ENCODE assay signal across 22 cellular contexts in the genomic region with DNA sequence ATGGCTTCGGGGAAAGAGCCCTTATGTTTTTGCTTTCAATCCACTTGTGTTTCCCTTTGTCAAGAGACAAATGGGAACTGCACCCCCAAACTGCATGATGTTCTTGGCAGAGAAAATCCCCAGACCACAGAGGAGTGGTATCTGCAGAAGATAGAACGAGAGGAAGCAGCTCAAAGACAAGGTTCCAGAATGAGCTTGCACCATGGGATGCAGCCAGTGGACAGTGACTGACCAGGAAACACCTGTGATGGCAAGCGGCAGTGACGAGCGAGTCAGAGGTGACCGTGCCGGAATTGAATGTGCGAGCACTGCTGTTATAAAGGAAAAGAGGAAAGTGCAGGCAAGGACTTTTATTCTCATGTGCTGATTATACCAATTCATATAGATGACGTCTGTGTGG.
"Had no signal": no experiment of that assay in that cellular context is flagged by ENCODE, and none has a peak within 500 bp of the region (broad histone marks: within the 10 kb centered on the region; RNA-seq: fewer than 3 reads in every experiment).

No MANE protein-coding gene starts in this region.

- H3K4me3 ChIP-seq: mucosa of descending colon, right lobe of liver, transverse colon had no signal

- H3K27ac ChIP-seq: right lobe of liver, transverse colon, VCaP had no signal

- H3K36me3 ChIP-seq: right lobe of liver, transverse colon had no signal

- H3K4me3 Mint-ChIP-seq: activated CD4-positive, alpha-beta T cell treated with anti-CD3 and anti-CD28 coated beads, Interleukin-2, amount 10 ng/mL, durations not matched to agents 24 days and 14 days; activated CD8-positive, alpha-beta memory T cell treated with anti-CD3 and anti-CD28 coated beads, Interleukin-2, amount 10 ng/mL, durations not matched to agents 7 days and 5 days; activated CD8-positive, alpha-beta T cell treated with anti-CD3 and anti-CD28 coated beads for 36 hours; activated naive CD4-positive, alpha-beta T cell treated with anti-CD3 and anti-CD28 coated beads, Interleukin-2, amount 10 ng/mL, durations not matched to agents 7 days and 5 days; stimulated activated naive B cell treated with anti-CD40 and anti-IgM and Interleukin-4, amounts not matched to agents 10 μg/mL and 1 μg/mL and 100 μg/mL, for 72 hours; T-helper 17 cell had no signal

- ATAC-seq: activated CD4-positive, CD25-positive, alpha-beta regulatory T cell treated with anti-CD3 and anti-CD28 coated beads, Interleukin-2, amount 50 U/mL, for 24 hours; activated CD8-positive, alpha-beta memory T cell treated with anti-CD3 and anti-CD28 coated beads, Interleukin-2, amount 10 ng/mL, durations not matched to agents 7 days and 5 days; activated CD8-positive, alpha-beta T cell treated with anti-CD3 and anti-CD28 coated beads for 36 hours; left cardiac atrium; mucosa of descending colon; right lobe of liver; stimulated activated naive B cell treated with anti-CD40 and anti-IgM and Interleukin-4, amounts not matched to agents 10 μg/mL and 1 μg/mL and 100 μg/mL, for 72 hours; T-helper 17 cell had no signal

- H3K9me3 ChIP-seq: mucosa of descending colon, right lobe of liver, transverse colon had no signal

- H3K27me3 Mint-ChIP-seq: activated CD4-positive, alpha-beta T cell treated with anti-CD3 and anti-CD28 coated beads, Interleukin-2, amount 10 ng/mL, durations not matched to agents 24 days and 14 days; activated CD8-positive, alpha-beta memory T cell treated with anti-CD3 and anti-CD28 coated beads, Interleukin-2, amount 10 ng/mL, durations not matched to agents 7 days and 5 days; activated CD8-positive, alpha-beta T cell treated with anti-CD3 and anti-CD28 coated beads for 36 hours had no signal

- H3K27me3 ChIP-seq: right lobe of liver, transverse colon had no signal

- DNase-seq: activated CD4-positive, alpha-beta T cell treated with anti-CD3 and anti-CD28 coated beads, Interleukin-2, amount 10 ng/mL, durations not matched to agents 24 days and 14 days; activated CD8-positive, alpha-beta memory T cell treated with anti-CD3 and anti-CD28 coated beads, Interleukin-2, amount 10 ng/mL, durations not matched to agents 7 days and 5 days; activated CD8-positive, alpha-beta T cell treated with anti-CD3 and anti-CD28 coated beads for 36 hours; activated effector memory CD4-positive, alpha-beta T cell treated with anti-CD3 and anti-CD28 coated beads, Interleukin-2, amount 50 U/mL, for 16 hours; activated naive CD4-positive, alpha-beta T cell treated with anti-CD3 and anti-CD28 coated beads, Interleukin-2, amount 10 ng/mL, durations not matched to agents 7 days and 5 days; activated T-cell treated with anti-CD3 and anti-CD28 coated beads for 4 hours; cortex of kidney; effector CD4-positive, alpha-beta T cell; erythroblast; foreskin melanocyte; left cardiac atrium; mesenchymal stem cell; mucosa of descending colon; occipital lobe; posterior cingulate gyrus; right lobe of liver; small intestine; stimulated activated naive B cell treated with anti-CD40 and anti-IgM and Interleukin-4, amounts not matched to agents 10 μg/mL and 1 μg/mL and 100 μg/mL, for 72 hours; T-helper 17 cell; transverse colon had no signal

- H3K36me3 Mint-ChIP-seq: activated CD8-positive, alpha-beta memory T cell treated with anti-CD3 and anti-CD28 coated beads, Interleukin-2, amount 10 ng/mL, durations not matched to agents 7 days and 5 days; activated naive CD4-positive, alpha-beta T cell treated with anti-CD3 and anti-CD28 coated beads, Interleukin-2, amount 10 ng/mL, durations not matched to agents 7 days and 5 days had no signal

- H3K27ac Mint-ChIP-seq: activated CD4-positive, alpha-beta T cell treated with anti-CD3 and anti-CD28 coated beads, Interleukin-2, amount 10 ng/mL, durations not matched to agents 24 days and 14 days; activated CD8-positive, alpha-beta memory T cell treated with anti-CD3 and anti-CD28 coated beads, Interleukin-2, amount 10 ng/mL, durations not matched to agents 7 days and 5 days; activated CD8-positive, alpha-beta T cell treated with anti-CD3 and anti-CD28 coated beads for 36 hours; activated naive CD4-positive, alpha-beta T cell treated with anti-CD3 and anti-CD28 coated beads, Interleukin-2, amount 10 ng/mL, durations not matched to agents 7 days and 5 days; stimulated activated naive B cell treated with anti-CD40 and anti-IgM and Interleukin-4, amounts not matched to agents 10 μg/mL and 1 μg/mL and 100 μg/mL, for 72 hours; T-helper 17 cell had no signal

- H3K9me3 Mint-ChIP-seq: activated CD4-positive, alpha-beta T cell treated with anti-CD3 and anti-CD28 coated beads, Interleukin-2, amount 10 ng/mL, durations not matched to agents 24 days and 14 days; activated CD8-positive, alpha-beta T cell treated with anti-CD3 and anti-CD28 coated beads for 36 hours; activated naive CD4-positive, alpha-beta T cell treated with anti-CD3 and anti-CD28 coated beads, Interleukin-2, amount 10 ng/mL, durations not matched to agents 7 days and 5 days had no signal
